ENCODE assay signal across 8 cellular contexts in genomic region chr1:220810179-220810653, GRCh38. TPM values are rescaled to one million over a fixed set of nuclear protein-coding genes. Genes with fewer than 3 reads are reported as not detected.
DNase-seq lines count a peak whose midpoint lies in the region; ATAC-seq and TF ChIP-seq lines count a peak whose summit lies in the region.

No MANE protein-coding gene starts in this region.

- intact Hi-C loops in activated naive CD4-positive, alpha-beta T cell treated with anti-CD3 and anti-CD28 coated beads for 36 hours (cut with micrococcal nuclease) = loop anchor here (1.0 to 10.0 kb wide), 5 partner anchors 69 to 1645 kb away; partner anchors contain the start of genes DUSP10 and HLX
- intact Hi-C loops in aorta (cut with DNase I) = loop anchor here (5.0 to 10.0 kb wide), 3 partner anchors 392 to 622 kb away; no protein-coding TSS in a partner anchor

- peaks cover 21% of the 10 kb centered on the region for H3K27me3 Mint-ChIP-seq in activated naive CD4-positive, alpha-beta T cell treated with anti-CD3 and anti-CD28 coated beads for 36 hours (ENCODE audit: low read depth)

- H3K27ac ChIP-seq in HUES48 (ENCODE audit: low read depth, low read length) (no peak overlapping the region), SK-N-MC (no peak overlapping the region), cardiac muscle cell (no peak overlapping the region), aorta (ENCODE audit: low read depth in 1 of 2, low read length in 2 of 2) (no peak overlapping the region)

- TF ChIP-seq CTCF in cardiac muscle cell (IDR thresholded peaks at IDR 0.05; ENCODE audit: low read depth, low read length) = peak; percentile 90

- H3K27me3 ChIP-seq in HUES48 (ENCODE audit: control insufficient read depth, insufficient read depth, low read length) (no peaks in the 10 kb centered on the region), cardiac muscle cell (no peaks in the 10 kb centered on the region), aorta (ENCODE audit: control insufficient read depth in 1 of 2, insufficient read depth in 2 of 2, low read length in 1 of 2) (no peaks in the 10 kb centered on the region)

- DNase-seq in Daoy (ENCODE audit: low read depth) (peak; percentile 81), SK-N-MC (ENCODE audit: low read depth, low spot score) (peak; percentile 20), cardiac muscle cell (ENCODE audit: low read depth in 1 of 2, low spot score in 1 of 2) (peak; percentile 87), pulmonary artery endothelial cell (ENCODE audit: low read depth, low spot score) (peak; percentile 56), aorta (peak; percentile 89 to 93)
- DNase-seq in activated naive CD4-positive, alpha-beta T cell treated with anti-CD3 and anti-CD28 coated beads for 36 hours = peak; percentile 81

- peak overlapping the region; percentile 22 for H3K4me3 Mint-ChIP-seq in activated naive CD4-positive, alpha-beta T cell treated with anti-CD3 and anti-CD28 coated beads for 36 hours

- WGBS in aorta, 2 donors = 22 to 23% methylated on average over 20 of the region's 20 CpGs

- H3K9me3 ChIP-seq in HUES48 (ENCODE audit: control insufficient read depth, insufficient read depth, low read length) (no peaks in the 10 kb centered on the region), SK-N-MC (ENCODE audit: low read depth, low read length) (no peaks in the 10 kb centered on the region), cardiac muscle cell (ENCODE audit: low read depth) (no peaks in the 10 kb centered on the region), aorta (ENCODE audit: control insufficient read depth, low read length) (no peaks in the 10 kb centered on the region)

- ATAC-seq in GM21447 (IDR thresholded peaks at IDR 0.05; ENCODE audit: unreplicated experiment) (peak; percentile 96), aorta (ENCODE audit: low FRiP score) (peak; percentile 94)

- H3K4me1 Mint-ChIP-seq in activated naive CD4-positive, alpha-beta T cell treated with anti-CD3 and anti-CD28 coated beads for 36 hours (ENCODE audit: low read depth) = peaks cover 3% of the 10 kb centered on the region

- H3K9ac ChIP-seq in HUES48 (ENCODE audit: low read depth, low read length) (no peak overlapping the region), SK-N-MC (ENCODE audit: insufficient read length) (no peak overlapping the region)

- peak overlapping the region; percentile 43 for H3K4me3 ChIP-seq in HUES48 (ENCODE audit: low read depth, low read length)
- peak overlapping the region; percentile 42 for H3K4me3 ChIP-seq in SK-N-MC
- H3K4me3 ChIP-seq in cardiac muscle cell = no peak overlapping the region
- no peak overlapping the region for H3K4me3 ChIP-seq in aorta (ENCODE audit: low read length in 2 of 2)

- no peaks in the 10 kb centered on the region for H3K9me3 Mint-ChIP-seq in activated naive CD4-positive, alpha-beta T cell treated with anti-CD3 and anti-CD28 coated beads for 36 hours

- H3K4me1 ChIP-seq in HUES48 (ENCODE audit: control insufficient read depth, insufficient read depth, low read length) (peaks cover 5% of the 10 kb centered on the region), cardiac muscle cell (ENCODE audit: low read depth) (peaks cover 5% of the 10 kb centered on the region), aorta (ENCODE audit: control insufficient read depth in 1 of 2, insufficient read depth in 2 of 2, low read length in 2 of 2) (no peaks in the 10 kb centered on the region)

- no peak overlapping the region for H3K27ac Mint-ChIP-seq in activated naive CD4-positive, alpha-beta T cell treated with anti-CD3 and anti-CD28 coated beads for 36 hours

- H3K36me3 Mint-ChIP-seq in activated naive CD4-positive, alpha-beta T cell treated with anti-CD3 and anti-CD28 coated beads for 36 hours (ENCODE audit: low read depth) = no peaks in the 10 kb centered on the region

- H3K36me3 ChIP-seq in HUES48 (ENCODE audit: control insufficient read depth, insufficient read depth, low read length) (peaks cover 36% of the 10 kb centered on the region), SK-N-MC (ENCODE audit: insufficient read depth, low read length) (no peaks in the 10 kb centered on the region), cardiac muscle cell (no peaks in the 10 kb centered on the region), aorta (ENCODE audit: control insufficient read depth in 1 of 2, insufficient read depth in 2 of 2, low read length in 1 of 2) (no peaks in the 10 kb centered on the region)

- CTCF ChIA-PET in activated naive CD4-positive, alpha-beta T cell treated with anti-CD3 and anti-CD28 coated beads for 36 hours (lab: Charles Lee) = interaction anchor here (0.5 to 2.3 kb wide), 19 partner anchors 9 to 799 kb away, joined by 3 to 16 read pairs (median 3); no protein-coding TSS in a partner anchor

RNA-seq across cellular contexts. Expression of gene MTARC1, which starts 23.5 kb away (rescaled TPM):
- total RNA-seq in Daoy (2014; rRNA removed; shearing (Covaris generic)) = 1.5 and 3.9 TPM in 2 replicates
- total RNA-seq in activated naive CD4-positive, alpha-beta T cell treated with anti-CD3 and anti-CD28 coated beads for 36 hours = not detected
- total RNA-seq in cardiac muscle cell = 4.5 and 5.5 TPM in 2 replicates
- 15.8 and 16.3 TPM in 2 replicates for polyA plus RNA-seq in cardiac muscle cell
- 0.73 and 2.1 TPM in 2 replicates for total RNA-seq in pulmonary artery endothelial cell
- total RNA-seq in aorta = 1 to 10 TPM; 8.1 to 9.9 TPM
- 1 to 10 TPM; 1.3 to 4.8 TPM for polyA plus RNA-seq in aorta

Comparison
In these comparisons a context has a peak if more than half of its experiments do, and no peak if none do; other contexts are left out.
1. DNase-seq: peak in every context shown above with its lines; median percentile 91 in aorta; 87 in cardiac muscle cell; 81 in Daoy; 81 in activated naive CD4-positive, alpha-beta T cell treated with anti-CD3 and anti-CD28 coated beads for 36 hours; 56 in pulmonary artery endothelial cell; 20 in SK-N-MC.
2. H3K4me3 ChIP-seq: peak in HUES48 (single experiment) and SK-N-MC (single experiment); none in cardiac muscle cell (single experiment) and aorta (0 of 2).